In genomic region chr6:149236584-149236983, GRCh38 we compare ENCODE assay signal across 15 cellular contexts.
DNase-seq lines count a peak whose midpoint lies in the region; ATAC-seq and TF ChIP-seq lines count a peak whose summit lies in the region.
"Had no signal": no experiment of that assay in that cellular context is flagged by ENCODE, and none has a peak within 500 bp of the region (broad histone marks: within the 10 kb centered on the region; RNA-seq: fewer than 3 reads in every experiment).

No MANE protein-coding gene starts in this region.

- H3K4me3 ChIP-seq in heart left ventricle (no peak overlapping the region), aorta (ENCODE audit: low read length in 2 of 2) (no peak overlapping the region)
- H3K4me3 ChIP-seq: cardiac muscle cell, GM23248 had no signal

- H3K4me1 ChIP-seq in heart left ventricle = peaks cover 0 to 42% (median 0%) of the 10 kb centered on the region in 12 donors
- H3K4me1 ChIP-seq in aorta (ENCODE audit: control insufficient read depth in 1 of 2, insufficient read depth in 2 of 2, low read length in 2 of 2) = no peaks in the 10 kb centered on the region
- H3K4me1 ChIP-seq: parathyroid adenoma had no signal

- no peak for TF ChIP-seq CTCF in heart left ventricle (IDR thresholded peaks at IDR 0.05)

- no peak for TF ChIP-seq POLR2A in heart left ventricle (IDR thresholded peaks at IDR 0.05)

- H3K9me3 ChIP-seq in heart left ventricle = peaks cover 0 to 15% (median 3%) of the 10 kb centered on the region in 12 donors
- H3K9me3 ChIP-seq in aorta (ENCODE audit: control insufficient read depth, low read length) = peaks cover 6% of the 10 kb centered on the region

- H3K27ac ChIP-seq in heart left ventricle = no peak overlapping the region
- H3K27ac ChIP-seq in aorta (ENCODE audit: low read depth in 1 of 2, low read length in 2 of 2) = no peak overlapping the region
- H3K27ac ChIP-seq: cardiac muscle cell, GM23248, parathyroid adenoma had no signal

- DNase-seq in Right ventricle myocardium superior = no peak
- no peak for DNase-seq in heart left ventricle
- DNase-seq in NCI-H748 treated with DMSO at 0.1 percent for 48 hours (lab: John Stamatoyannopoulos, UW) = peak; percentile 85
- DNase-seq in fibroblast of gingiva (ENCODE audit: low read depth) = peak; percentile 9
- no peak for DNase-seq in medulla oblongata (ENCODE audit: extremely low spot score)
- DNase-seq in aorta = no peak
- DNase-seq: activated CD8-positive, alpha-beta T cell treated with anti-CD3 and anti-CD28 coated beads for 36 hours; activated effector memory CD4-positive, alpha-beta T cell treated with Interleukin-2 at 50 U/mL for 16 hours; glutamatergic neuron; GM23248; NCI-H1694 had no signal

- intact Hi-C loops in Right ventricle myocardium superior (cut with DNase I) = no loop called here
- intact Hi-C loops in heart left ventricle (cut with DNase I) = no loop called here
- intact Hi-C loops in aorta (cut with DNase I) = no loop called here

- H3K36me3 ChIP-seq in heart left ventricle = no peaks in the 10 kb centered on the region
- H3K36me3 ChIP-seq in aorta (ENCODE audit: control insufficient read depth in 1 of 2, insufficient read depth in 2 of 2, low read length in 1 of 2) = no peaks in the 10 kb centered on the region
- H3K36me3 ChIP-seq: cardiac muscle cell had no signal

- peak; percentile 14 for ATAC-seq in Right ventricle myocardium superior (ENCODE audit: poor library complexity)
- ATAC-seq in heart left ventricle = no peak
- no peak for ATAC-seq in HG02981 (IDR thresholded peaks at IDR 0.05; ENCODE audit: unreplicated experiment)
- ATAC-seq in HG03095 (IDR thresholded peaks at IDR 0.05; ENCODE audit: unreplicated experiment) = no peak
- ATAC-seq in aorta (ENCODE audit: low FRiP score) = no peak
- ATAC-seq: activated CD8-positive, alpha-beta T cell treated with anti-CD3 and anti-CD28 coated beads for 36 hours had no signal

- no peaks in the 10 kb centered on the region for H3K27me3 ChIP-seq in heart left ventricle
- H3K27me3 ChIP-seq in aorta (ENCODE audit: control insufficient read depth in 1 of 2, insufficient read depth in 2 of 2, low read length in 1 of 2) = no peaks in the 10 kb centered on the region
- H3K27me3 ChIP-seq: cardiac muscle cell had no signal

Comparison
In these comparisons a context has a peak if more than half of its experiments do, and no peak if none do; other contexts are left out.
1. DNase-seq: peak in NCI-H748 treated with DMSO at 0.1 percent for 48 hours (single experiment) and fibroblast of gingiva (single experiment); none in Right ventricle myocardium superior (single experiment), heart left ventricle (0 of 5), medulla oblongata (single experiment) and aorta (0 of 2).